ENCODE assay signal across 10 cellular contexts in the genomic region with DNA sequence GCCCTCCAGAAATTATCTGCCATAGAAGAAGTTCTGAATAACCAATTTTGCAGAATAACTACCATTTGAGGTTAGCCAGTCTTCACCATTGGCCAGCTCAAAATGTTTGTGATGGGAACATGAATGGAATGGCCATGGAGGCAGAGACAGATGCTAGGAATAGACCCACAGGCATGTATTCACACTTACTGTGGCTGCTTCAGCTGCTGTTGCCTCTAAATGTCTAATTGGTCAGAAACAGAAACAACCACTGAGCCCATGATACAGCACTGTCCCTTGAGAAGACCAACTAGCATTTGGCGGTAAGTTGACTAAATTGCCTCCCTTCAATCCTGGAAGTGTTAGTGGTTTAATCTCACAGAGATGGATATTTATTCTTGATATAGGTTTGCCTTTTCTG. TPM values are rescaled to one million over a fixed set of nuclear protein-coding genes. Genes with fewer than 3 reads are reported as not detected.
"Had no signal": no experiment of that assay in that cellular context is flagged by ENCODE, and none has a peak within 500 bp of the region (broad histone marks: within the 10 kb centered on the region; RNA-seq: fewer than 3 reads in every experiment).

No MANE protein-coding gene starts in this region.

- H3K4me3 ChIP-seq: K562 had no signal

- ATAC-seq: HepG2, K562 had no signal

- DNase-seq: IMR-90, KBM-7, KG1 had no signal

- H3K9ac ChIP-seq: KMS-11 had no signal

- H3K27ac ChIP-seq: HL-60, KMS-11 had no signal

- H3K4me2 ChIP-seq: KMS-11 had no signal

RNA-seq across cellular contexts. Expression of a gene that starts 38.6 kb away (rescaled TPM):
- total RNA-seq: HepG2, HT-29, HT1080, IMR-90, K562 had no signal
- polyA plus RNA-seq: HepG2, IgD-negative memory B cell, IMR-90, K562 had no signal
